ENCODE assay signal across 21 cellular contexts in the genomic region with DNA sequence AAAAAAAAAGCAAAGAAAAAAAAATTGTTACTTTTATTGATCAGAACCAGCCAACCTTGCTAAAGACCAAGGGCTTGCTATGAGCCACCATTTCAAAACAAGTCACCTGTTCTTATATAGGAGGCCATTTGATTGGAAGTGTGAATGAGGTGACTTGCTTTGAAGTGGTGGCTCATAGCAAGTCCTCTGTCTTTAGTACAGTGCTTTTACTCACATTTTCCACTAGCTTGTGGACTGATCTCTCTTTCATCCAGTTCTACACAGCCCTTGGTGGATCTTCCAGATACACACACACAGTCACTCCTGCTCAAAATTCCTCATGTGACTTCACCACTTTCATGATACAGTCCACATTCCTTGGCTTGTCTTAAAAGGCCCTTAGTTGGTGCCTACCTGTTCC. TPM values are rescaled to one million over a fixed set of nuclear protein-coding genes. Genes with fewer than 3 reads are reported as not detected.
"Had no signal": no experiment of that assay in that cellular context is flagged by ENCODE, and none has a peak within 500 bp of the region (broad histone marks: within the 10 kb centered on the region; RNA-seq: fewer than 3 reads in every experiment).

No MANE protein-coding gene starts in this region.

- DNase-seq: KBM-7, MV-4-11, NCI-H1048, NCI-H1105, NCI-H1417, NCI-H1436 treated with DMSO at 0.1 percent for 48 hours, NCI-H1694, NCI-H187 treated with DMSO at 0.1 percent for 48 hours, NCI-H2029 treated with DMSO at 0.1 percent for 48 hours, NCI-H2107, NCI-H226, NCI-H446, NCI-H510A, NCI-H524 treated with DMSO at 0.1 percent for 48 hours, NCI-H69, NCI-H774, Right ventricle myocardium superior, RPMI8226, SIG-M5 had no signal

RNA-seq across cellular contexts. Expression of a gene that starts 13.5 kb away (rescaled TPM):
- total RNA-seq: HT-29, MCF 10A had no signal
